ENCODE assay signal across 14 cellular contexts in genomic region chr2:230335461-230335863, GRCh38. TPM values are rescaled to one million over a fixed set of nuclear protein-coding genes. Genes with fewer than 3 reads are reported as not detected.
DNase-seq lines count a peak whose midpoint lies in the region; ATAC-seq and TF ChIP-seq lines count a peak whose summit lies in the region.
"Had no signal": no experiment of that assay in that cellular context is flagged by ENCODE, and none has a peak within 500 bp of the region (broad histone marks: within the 10 kb centered on the region; RNA-seq: fewer than 3 reads in every experiment).

No MANE protein-coding gene starts in this region.

- H3K4me1 Mint-ChIP-seq in activated naive CD4-positive, alpha-beta T cell treated with anti-CD3 and anti-CD28 coated beads for 36 hours (ENCODE audit: low read depth): peaks cover 62% of the 10 kb centered on the region
- peaks cover 63% of the 10 kb centered on the region for H3K4me1 Mint-ChIP-seq in activated CD4-positive, alpha-beta memory T cell treated with anti-CD3 and anti-CD28 coated beads, Interleukin-2, amount 10 ng/mL, durations not matched to agents 7 days and 5 days
- H3K4me1 Mint-ChIP-seq in stimulated activated naive CD8-positive, alpha-beta T cell treated with anti-CD3 and anti-CD28 coated beads, Interleukin-15, amount 100 ng/mL, for 72 hours: peaks cover 66% of the 10 kb centered on the region

- H3K4me3 Mint-ChIP-seq in activated naive CD4-positive, alpha-beta T cell treated with anti-CD3 and anti-CD28 coated beads for 36 hours: peak overlapping the region; percentile 64
- H3K4me3 Mint-ChIP-seq in activated CD4-positive, alpha-beta memory T cell treated with anti-CD3 and anti-CD28 coated beads, Interleukin-2, amount 10 ng/mL, durations not matched to agents 7 days and 5 days: peak overlapping the region; percentile 40
- H3K4me3 Mint-ChIP-seq in stimulated activated naive CD8-positive, alpha-beta T cell treated with anti-CD3 and anti-CD28 coated beads, Interleukin-15, amount 100 ng/mL, for 72 hours: peak overlapping the region; percentile 60 to 72

- no peak for TF ChIP-seq CTCF in fibroblast of mammary gland (conservative IDR thresholded peaks at IDR 0.05; ENCODE audit: control insufficient read depth, insufficient read depth, low read depth, low read length)

- no peak for DNase-seq in activated naive CD4-positive, alpha-beta T cell treated with anti-CD3 and anti-CD28 coated beads for 36 hours
- no peak for DNase-seq in activated naive CD4-positive, alpha-beta T cell (lab: John Stamatoyannopoulos, UW)
- DNase-seq in activated CD4-positive, alpha-beta memory T cell treated with anti-CD3 and anti-CD28 coated beads, Interleukin-2, amount 10 ng/mL, durations not matched to agents 7 days and 5 days: no peak
- DNase-seq in fibroblast of mammary gland (ENCODE audit: low read depth) (peak; percentile 21), cardiac septum (ENCODE audit: low spot score) (no peak), left lobe of liver (ENCODE audit: low spot score) (no peak), NCI-H1694 treated with DMSO at 0.1 percent for 48 hours (lab: John Stamatoyannopoulos, UW) (no peak)
- no peak for DNase-seq in stimulated activated naive CD8-positive, alpha-beta T cell treated with anti-CD3 and anti-CD28 coated beads, Interleukin-15, amount 100 ng/mL, for 72 hours
- DNase-seq: DMS 273 treated with DMSO at 0.1 percent for 48 hours, NCI-H69, ovary, uterus had no signal

- H3K9me3 Mint-ChIP-seq in activated naive CD4-positive, alpha-beta T cell treated with anti-CD3 and anti-CD28 coated beads for 36 hours: no peaks in the 10 kb centered on the region
- peaks cover 7% of the 10 kb centered on the region for H3K9me3 Mint-ChIP-seq in activated CD4-positive, alpha-beta memory T cell treated with anti-CD3 and anti-CD28 coated beads, Interleukin-2, amount 10 ng/mL, durations not matched to agents 7 days and 5 days
- peaks cover 0 to 5% of the 10 kb centered on the region in 2 donors for H3K9me3 Mint-ChIP-seq in stimulated activated naive CD8-positive, alpha-beta T cell treated with anti-CD3 and anti-CD28 coated beads, Interleukin-15, amount 100 ng/mL, for 72 hours

- H3K27me3 Mint-ChIP-seq in activated naive CD4-positive, alpha-beta T cell treated with anti-CD3 and anti-CD28 coated beads for 36 hours (ENCODE audit: low read depth): no peaks in the 10 kb centered on the region
- no peaks in the 10 kb centered on the region for H3K27me3 Mint-ChIP-seq in activated CD4-positive, alpha-beta memory T cell treated with anti-CD3 and anti-CD28 coated beads, Interleukin-2, amount 10 ng/mL, durations not matched to agents 7 days and 5 days
- no peaks in the 10 kb centered on the region for H3K27me3 Mint-ChIP-seq in stimulated activated naive CD8-positive, alpha-beta T cell treated with anti-CD3 and anti-CD28 coated beads, Interleukin-15, amount 100 ng/mL, for 72 hours

- POLR2A ChIA-PET in activated CD4-positive, alpha-beta memory T cell treated with anti-CD3 and anti-CD28 coated beads, Interleukin-2, amount 10 ng/mL, durations not matched to agents 7 days and 5 days (lab: Charles Lee): interaction anchor here (0.8 to 2.0 kb wide), 6 partner anchors 8 to 104 kb away, joined by 3 to 11 read pairs (median 4); partner anchors contain the start of genes SP100 and SP140L

- H3K27ac Mint-ChIP-seq in activated naive CD4-positive, alpha-beta T cell treated with anti-CD3 and anti-CD28 coated beads for 36 hours: peak overlapping the region; percentile 86
- H3K27ac Mint-ChIP-seq in activated CD4-positive, alpha-beta memory T cell treated with anti-CD3 and anti-CD28 coated beads, Interleukin-2, amount 10 ng/mL, durations not matched to agents 7 days and 5 days: peak overlapping the region; percentile 57
- H3K27ac Mint-ChIP-seq in stimulated activated naive CD8-positive, alpha-beta T cell treated with anti-CD3 and anti-CD28 coated beads, Interleukin-15, amount 100 ng/mL, for 72 hours: peak overlapping the region; percentile 56 to 75

- ATAC-seq in stimulated activated naive CD8-positive, alpha-beta T cell treated with anti-CD3 and anti-CD28 coated beads, Interleukin-15, amount 100 ng/mL, for 72 hours: peak; percentile 78
- no peak for ATAC-seq in left lobe of liver

- peaks cover 50% of the 10 kb centered on the region for H3K36me3 Mint-ChIP-seq in activated naive CD4-positive, alpha-beta T cell treated with anti-CD3 and anti-CD28 coated beads for 36 hours (ENCODE audit: low read depth)
- peaks cover 72% of the 10 kb centered on the region for H3K36me3 Mint-ChIP-seq in activated CD4-positive, alpha-beta memory T cell treated with anti-CD3 and anti-CD28 coated beads, Interleukin-2, amount 10 ng/mL, durations not matched to agents 7 days and 5 days (ENCODE audit: low read depth)

- no peak overlapping the region for H3K4me3 ChIP-seq in fibroblast of mammary gland (ENCODE audit: control insufficient read depth, low read depth, low read length)
- H3K4me3 ChIP-seq: cardiac muscle cell, lung, ovary, uterus had no signal

- intact Hi-C loops in activated naive CD4-positive, alpha-beta T cell treated with anti-CD3 and anti-CD28 coated beads for 36 hours (cut with micrococcal nuclease): no loop called here
- intact Hi-C loops in cardiac septum (cut with DNase I): loop anchor here (10.0 kb wide), 1 partner anchor 59 kb away; no protein-coding TSS in a partner anchor

- CTCF ChIA-PET in activated naive CD4-positive, alpha-beta T cell treated with anti-CD3 and anti-CD28 coated beads for 36 hours (lab: Charles Lee): no interaction called here
- CTCF ChIA-PET in activated CD4-positive, alpha-beta memory T cell treated with anti-CD3 and anti-CD28 coated beads, Interleukin-2, amount 10 ng/mL, durations not matched to agents 7 days and 5 days (lab: Charles Lee): interaction anchor here (1.5 kb wide), 1 partner anchor 8 kb away, joined by 5 read pairs; the partner anchor contains the start of gene SP140L

RNA-seq across cellular contexts. Expression of gene SP140L, which starts 8.5 kb away (rescaled TPM):
- total RNA-seq in activated naive CD4-positive, alpha-beta T cell treated with anti-CD3 and anti-CD28 coated beads for 36 hours: 10 to 100 TPM; 41.8 to 44.7 TPM
- 10 to 100 TPM; 85.2 to 88.0 TPM for total RNA-seq in activated CD4-positive, alpha-beta memory T cell treated with anti-CD3 and anti-CD28 coated beads, Interleukin-2, amount 10 ng/mL, durations not matched to agents 7 days and 5 days
- total RNA-seq in cardiac septum: 4.0 TPM
- total RNA-seq in left lobe of liver: 6.1 TPM
